ENCODE assay signal across 1 cellular context in the genomic region with DNA sequence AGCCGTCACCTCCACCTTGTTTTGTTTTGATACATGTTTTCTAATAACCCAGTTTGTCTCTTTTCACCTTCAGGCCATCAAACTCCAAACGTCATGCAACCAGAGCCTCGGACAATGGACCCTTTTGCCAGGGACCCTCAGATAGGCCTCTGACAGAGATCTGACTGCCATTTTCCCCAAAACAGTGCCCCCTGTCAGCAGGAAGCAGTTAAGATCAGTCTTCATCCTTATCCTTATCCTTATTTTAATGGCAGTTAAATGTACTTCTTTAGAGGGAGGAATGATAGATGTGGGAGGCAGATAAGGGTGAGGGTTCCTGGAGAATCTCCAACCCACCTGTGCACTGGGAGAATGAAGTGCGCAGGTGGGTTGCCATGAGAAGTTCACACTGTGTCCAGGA.
TF ChIP-seq lines count a peak whose summit lies in the region.

No MANE protein-coding gene starts in this region.

TF ChIP-seq in GM23338, 12 proteins besides CTCF, POLR2A, EP300 and RAD21 (continued from another document):
- TF ChIP-seq, protein P1, sequence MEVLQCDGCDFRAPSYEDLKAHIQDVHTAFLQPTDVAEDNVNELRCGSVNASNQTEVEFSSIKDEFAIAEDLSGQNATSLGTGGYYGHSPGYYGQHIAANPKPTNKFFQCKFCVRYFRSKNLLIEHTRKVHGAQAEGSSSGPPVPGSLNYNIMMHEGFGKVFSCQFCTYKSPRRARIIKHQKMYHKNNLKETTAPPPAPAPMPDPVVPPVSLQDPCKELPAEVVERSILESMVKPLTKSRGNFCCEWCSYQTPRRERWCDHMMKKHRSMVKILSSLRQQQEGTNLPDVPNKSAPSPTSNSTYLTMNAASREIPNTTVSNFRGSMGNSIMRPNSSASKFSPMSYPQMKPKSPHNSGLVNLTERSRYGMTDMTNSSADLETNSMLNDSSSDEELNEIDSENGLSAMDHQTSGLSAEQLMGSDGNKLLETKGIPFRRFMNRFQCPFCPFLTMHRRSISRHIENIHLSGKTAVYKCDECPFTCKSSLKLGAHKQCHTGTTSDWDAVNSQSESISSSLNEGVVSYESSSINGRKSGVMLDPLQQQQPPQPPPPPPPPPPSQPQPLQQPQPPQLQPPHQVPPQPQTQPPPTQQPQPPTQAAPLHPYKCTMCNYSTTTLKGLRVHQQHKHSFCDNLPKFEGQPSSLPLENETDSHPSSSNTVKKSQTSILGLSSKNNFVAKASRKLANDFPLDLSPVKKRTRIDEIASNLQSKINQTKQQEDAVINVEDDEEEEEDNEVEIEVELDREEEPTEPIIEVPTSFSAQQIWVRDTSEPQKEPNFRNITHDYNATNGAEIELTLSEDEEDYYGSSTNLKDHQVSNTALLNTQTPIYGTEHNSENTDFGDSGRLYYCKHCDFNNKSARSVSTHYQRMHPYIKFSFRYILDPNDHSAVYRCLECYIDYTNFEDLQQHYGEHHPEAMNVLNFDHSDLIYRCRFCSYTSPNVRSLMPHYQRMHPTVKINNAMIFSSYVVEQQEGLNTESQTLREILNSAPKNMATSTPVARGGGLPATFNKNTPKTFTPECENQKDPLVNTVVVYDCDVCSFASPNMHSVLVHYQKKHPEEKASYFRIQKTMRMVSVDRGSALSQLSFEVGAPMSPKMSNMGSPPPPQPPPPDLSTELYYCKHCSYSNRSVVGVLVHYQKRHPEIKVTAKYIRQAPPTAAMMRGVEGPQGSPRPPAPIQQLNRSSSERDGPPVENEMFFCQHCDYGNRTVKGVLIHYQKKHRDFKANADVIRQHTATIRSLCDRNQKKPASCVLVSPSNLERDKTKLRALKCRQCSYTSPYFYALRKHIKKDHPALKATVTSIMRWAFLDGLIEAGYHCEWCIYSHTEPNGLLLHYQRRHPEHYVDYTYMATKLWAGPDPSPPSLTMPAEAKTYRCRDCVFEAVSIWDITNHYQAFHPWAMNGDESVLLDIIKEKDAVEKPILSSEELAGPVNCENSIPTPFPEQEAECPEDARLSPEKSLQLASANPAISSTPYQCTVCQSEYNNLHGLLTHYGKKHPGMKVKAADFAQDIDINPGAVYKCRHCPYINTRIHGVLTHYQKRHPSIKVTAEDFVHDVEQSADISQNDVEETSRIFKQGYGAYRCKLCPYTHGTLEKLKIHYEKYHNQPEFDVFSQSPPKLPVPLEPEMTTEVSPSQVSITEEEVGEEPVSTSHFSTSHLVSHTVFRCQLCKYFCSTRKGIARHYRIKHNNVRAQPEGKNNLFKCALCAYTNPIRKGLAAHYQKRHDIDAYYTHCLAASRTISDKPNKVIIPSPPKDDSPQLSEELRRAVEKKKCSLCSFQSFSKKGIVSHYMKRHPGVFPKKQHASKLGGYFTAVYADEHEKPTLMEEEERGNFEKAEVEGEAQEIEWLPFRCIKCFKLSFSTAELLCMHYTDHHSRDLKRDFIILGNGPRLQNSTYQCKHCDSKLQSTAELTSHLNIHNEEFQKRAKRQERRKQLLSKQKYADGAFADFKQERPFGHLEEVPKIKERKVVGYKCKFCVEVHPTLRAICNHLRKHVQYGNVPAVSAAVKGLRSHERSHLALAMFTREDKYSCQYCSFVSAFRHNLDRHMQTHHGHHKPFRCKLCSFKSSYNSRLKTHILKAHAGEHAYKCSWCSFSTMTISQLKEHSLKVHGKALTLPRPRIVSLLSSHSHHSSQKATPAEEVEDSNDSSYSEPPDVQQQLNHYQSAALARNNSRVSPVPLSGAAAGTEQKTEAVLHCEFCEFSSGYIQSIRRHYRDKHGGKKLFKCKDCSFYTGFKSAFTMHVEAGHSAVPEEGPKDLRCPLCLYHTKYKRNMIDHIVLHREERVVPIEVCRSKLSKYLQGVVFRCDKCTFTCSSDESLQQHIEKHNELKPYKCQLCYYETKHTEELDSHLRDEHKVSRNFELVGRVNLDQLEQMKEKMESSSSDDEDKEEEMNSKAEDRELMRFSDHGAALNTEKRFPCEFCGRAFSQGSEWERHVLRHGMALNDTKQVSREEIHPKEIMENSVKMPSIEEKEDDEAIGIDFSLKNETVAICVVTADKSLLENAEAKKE (CRISPR knock-in tag; IDR thresholded peaks at IDR 0.05): no peak
- TF ChIP-seq JUNB (IDR thresholded peaks at IDR 0.05; ENCODE audit: unreplicated experiment) (no peak), CREB1 (CRISPR knock-in tag; IDR thresholded peaks at IDR 0.05; ENCODE audit: low read depth) (no peak)
- TF ChIP-seq, protein P2, sequence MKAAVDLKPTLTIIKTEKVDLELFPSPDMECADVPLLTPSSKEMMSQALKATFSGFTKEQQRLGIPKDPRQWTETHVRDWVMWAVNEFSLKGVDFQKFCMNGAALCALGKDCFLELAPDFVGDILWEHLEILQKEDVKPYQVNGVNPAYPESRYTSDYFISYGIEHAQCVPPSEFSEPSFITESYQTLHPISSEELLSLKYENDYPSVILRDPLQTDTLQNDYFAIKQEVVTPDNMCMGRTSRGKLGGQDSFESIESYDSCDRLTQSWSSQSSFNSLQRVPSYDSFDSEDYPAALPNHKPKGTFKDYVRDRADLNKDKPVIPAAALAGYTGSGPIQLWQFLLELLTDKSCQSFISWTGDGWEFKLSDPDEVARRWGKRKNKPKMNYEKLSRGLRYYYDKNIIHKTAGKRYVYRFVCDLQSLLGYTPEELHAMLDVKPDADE (IDR thresholded peaks at IDR 0.05): no peak
